In genomic region chr11:94946812-94947211, GRCh38 we compare ENCODE assay signal across 25 cellular contexts. TPM values are rescaled to one million over a fixed set of nuclear protein-coding genes. Genes with fewer than 3 reads are reported as not detected.
A peak's percentile ranks its signal among the peaks of the same experiment; 100 is the strongest.
DNase-seq lines count a peak whose midpoint lies in the region; ATAC-seq, FAIRE-seq and TF ChIP-seq lines count a peak whose summit lies in the region.
"Had no signal": no experiment of that assay in that cellular context is flagged by ENCODE, and none has a peak within 500 bp of the region (broad histone marks: within the 10 kb centered on the region; RNA-seq: fewer than 3 reads in every experiment).

No MANE protein-coding gene starts in this region.

- H3K9me3 ChIP-seq in BLaER1 treated with 17β-estradiol and CSF1 and Interleukin-3, amounts not matched to agents 10 nM and 100 nM (replicated peaks in 1 of 11) = no peaks in the 10 kb centered on the region
- H3K9me3 ChIP-seq in GM12878 (replicated peaks; ENCODE audit: control insufficient read depth, insufficient read depth, low read length) = no peaks in the 10 kb centered on the region
- H3K9me3 ChIP-seq in ovary = no peaks in the 10 kb centered on the region
- H3K9me3 ChIP-seq: BE2C, Peyer's patch, SJSA1 had no signal

- DNase-seq in GM12878 (ENCODE audit: low read depth, low spot score) (no peak), cerebellar nuclear complex (lab: John Stamatoyannopoulos, UW) (no peak), ovary (no peak)
- no peak for DNase-seq in T-helper 2 cell treated with Interferon-gamma antibody and Interleukin-4, amounts not matched to agents 5 μg/mL and 100 μg/mL, for 36 hours (ENCODE audit: low spot score)
- DNase-seq: BE2C; Calu3; CD4-positive, alpha-beta memory T cell; GF-D8; GM23248; HCEC 1CT; MM.1S; NCI-H1092; NCI-H1436 treated with DMSO at 0.1 percent for 48 hours; NCI-H2029; NCI-H2171 treated with DMSO at 0.1 percent for 48 hours; NCI-H446; NCI-H69; Peyer's patch; T-helper 2 cell had no signal

- peak overlapping the region in 10 of 11 experiments; percentile 14 to 85 (median 64); a peak in 20 of 22 replicates for H3K4me2 ChIP-seq in BLaER1 treated with 17β-estradiol and CSF1 and Interleukin-3, amounts not matched to agents 10 nM and 100 nM
- H3K4me2 ChIP-seq in GM12878 (ENCODE audit: control insufficient read depth, insufficient read depth) = no peak overlapping the region

- TF ChIP-seq RAD21 in GM12878 (IDR thresholded peaks at IDR 0.05; ENCODE audit: insufficient read depth, low read depth, low read length) = no peak

- H3K9ac ChIP-seq in BLaER1 treated with 17β-estradiol and CSF1 and Interleukin-3, amounts not matched to agents 10 nM and 100 nM = peak overlapping the region in 1 of 11 experiments; percentile 24; a peak in 1 of 22 replicates
- H3K9ac ChIP-seq in GM12878 (ENCODE audit: control insufficient read depth, insufficient read depth, low read length) = no peak overlapping the region
- H3K9ac ChIP-seq: GM23248 had no signal

- 25% methylated on average over 4 of the region's 4 CpGs for WGBS in GM12878 (ENCODE audit: insufficient coverage, insufficient replicate concordance, low lambda C conversion rate, missing lambda C conversion rate)
- WGBS in ovary, 3 donors = 70 to 80% (median 74%) methylated on average over 4 of the region's 4 CpGs

- no peaks in the 10 kb centered on the region for H3K9me3 Mint-ChIP-seq in T-helper 2 cell treated with Interferon-gamma antibody and Interleukin-4, amounts not matched to agents 5 μg/mL and 100 μg/mL, for 36 hours

- TF ChIP-seq CTCF in GM12878 (IDR thresholded peaks at IDR 0.05 in 2 of 3, conservative IDR thresholded peaks at IDR 0.05 in 1 of 3; ENCODE audit: control insufficient read depth in 2 of 3, extremely low read depth in 1 of 3, insufficient read depth in 1 of 3, low read depth in 3 of 3, low read length in 3 of 3) = no peak
- TF ChIP-seq CTCF in ovary (IDR thresholded peaks at IDR 0.05) = no peak

- RAD21 ChIA-PET in GM12878 (lab: Charles Lee; ENCODE audit: unreplicated experiment) = no interaction called here

- peaks cover 28 to 37% (median 31%) of the 10 kb centered on the region in 10 experiments for H3K4me1 ChIP-seq in BLaER1 treated with 17β-estradiol and CSF1 and Interleukin-3, amounts not matched to agents 10 nM and 100 nM
- H3K4me1 ChIP-seq in GM12878 (ENCODE audit: control insufficient read depth, insufficient read depth, low read length) (no peaks in the 10 kb centered on the region), ovary (ENCODE audit: insufficient read depth) (no peaks in the 10 kb centered on the region)
- H3K4me1 ChIP-seq: BE2C, Peyer's patch, SJSA1 had no signal

- no TSS peak for BruUV-seq in GM12878 (replicated peaks; lab: Mats Ljungman, UMichigan)

- no peaks in the 10 kb centered on the region for H4K20me1 ChIP-seq in BLaER1 treated with 17β-estradiol and CSF1 and Interleukin-3, amounts not matched to agents 10 nM and 100 nM
- no peaks in the 10 kb centered on the region for H4K20me1 ChIP-seq in GM12878 (ENCODE audit: control insufficient read depth, insufficient read depth)

- POLR2A ChIA-PET in GM12878 (lab: Charles Lee) = no interaction called here

- no peaks in the 10 kb centered on the region for H3K36me3 Mint-ChIP-seq in T-helper 2 cell treated with Interferon-gamma antibody and Interleukin-4, amounts not matched to agents 5 μg/mL and 100 μg/mL, for 36 hours (ENCODE audit: low read depth)

- CTCF ChIA-PET in GM12878 (lab: Yijun Ruan, JAX) = no interaction called here

- no peaks in the 10 kb centered on the region for H3K36me3 ChIP-seq in BLaER1 treated with 17β-estradiol and CSF1 and Interleukin-3, amounts not matched to agents 10 nM and 100 nM
- H3K36me3 ChIP-seq in GM12878 (ENCODE audit: control insufficient read depth in 2 of 2, insufficient read depth in 2 of 2, low read length in 1 of 2) (no peaks in the 10 kb centered on the region), ovary (no peaks in the 10 kb centered on the region)
- H3K36me3 ChIP-seq: BE2C, Peyer's patch, SJSA1 had no signal

- intact Hi-C loops in GM12878 (cut with micrococcal nuclease; ENCODE audit: unreplicated experiment) (no loop called here), ovary (cut with DNase I) (no loop called here)

- TF ChIP-seq EP300 in GM12878 (IDR thresholded peaks at IDR 0.05; ENCODE audit: borderline replicate concordance in 1 of 2, control insufficient read depth in 1 of 2, low read depth in 2 of 2, low read length in 2 of 2) (no peak), ovary (IDR thresholded peaks at IDR 0.05) (no peak)

- H3K79me2 ChIP-seq in GM12878 (ENCODE audit: control insufficient read depth, insufficient read depth, low read length) = no peaks in the 10 kb centered on the region

- ATAC-seq in GM18907 (IDR thresholded peaks at IDR 0.05; ENCODE audit: unreplicated experiment) = peak; percentile 91
- peak; percentile 52 for ATAC-seq in HG02678 (IDR thresholded peaks at IDR 0.05; ENCODE audit: unreplicated experiment)
- peak; percentile 73 for ATAC-seq in GM12878
- no peak for ATAC-seq in HG02870 (IDR thresholded peaks at IDR 0.05; ENCODE audit: unreplicated experiment)

- no peaks in the 10 kb centered on the region for H3K27me3 ChIP-seq in BLaER1 treated with 17β-estradiol and CSF1 and Interleukin-3, amounts not matched to agents 10 nM and 100 nM
- no peaks in the 10 kb centered on the region for H3K27me3 ChIP-seq in GM12878 (replicated peaks in 1 of 2; ENCODE audit: control insufficient read depth in 2 of 2, insufficient read depth in 2 of 2, low read length in 1 of 2)
- H3K27me3 ChIP-seq in ovary = no peaks in the 10 kb centered on the region
- H3K27me3 ChIP-seq: BE2C, Peyer's patch, SJSA1 had no signal

- H3K27ac ChIP-seq in BLaER1 treated with 17β-estradiol and CSF1 and Interleukin-3, amounts not matched to agents 10 nM and 100 nM = no peak overlapping the region; a peak in 1 of 22 replicates
- H3K27ac ChIP-seq in GM12878 (ENCODE audit: control insufficient read depth, insufficient read depth) = no peak overlapping the region
- no peak overlapping the region for H3K27ac ChIP-seq in ovary
- H3K27ac ChIP-seq: GM23248, Peyer's patch, SJSA1 had no signal

- no peaks in the 10 kb centered on the region for H3K4me1 Mint-ChIP-seq in T-helper 2 cell treated with Interferon-gamma antibody and Interleukin-4, amounts not matched to agents 5 μg/mL and 100 μg/mL, for 36 hours (ENCODE audit: low read depth)
- H3K4me1 Mint-ChIP-seq: CD4-positive, alpha-beta memory T cell had no signal

- in situ Hi-C loops in GM12878 (cut with MboI) = no loop called here

- no peak for FAIRE-seq in GM12878 (lab: Jason Lieb, UNC)
- FAIRE-seq: GM18507 had no signal

- H3K27me3 Mint-ChIP-seq in T-helper 2 cell treated with Interferon-gamma antibody and Interleukin-4, amounts not matched to agents 5 μg/mL and 100 μg/mL, for 36 hours (ENCODE audit: low read depth) = peaks cover 4% of the 10 kb centered on the region

- TF ChIP-seq POLR2A in GM12878 (IDR thresholded peaks at IDR 0.05; ENCODE audit: low read depth, low read length) (no peak), ovary (IDR thresholded peaks at IDR 0.05) (no peak)

- no peak overlapping the region for H2AFZ ChIP-seq in GM12878 (ENCODE audit: control insufficient read depth, low read depth, low read length)
- H2AFZ ChIP-seq: GM23248 had no signal

- SMC1A ChIA-PET in GM12878 (lab: Charles Lee; ENCODE audit: uncharacterized antibody, unreplicated experiment) = interaction anchor here (0.6 kb wide), 1 partner anchor 35 kb away, joined by 3 read pairs; no protein-coding TSS in a partner anchor

- no peak overlapping the region for H3K27ac Mint-ChIP-seq in T-helper 2 cell treated with Interferon-gamma antibody and Interleukin-4, amounts not matched to agents 5 μg/mL and 100 μg/mL, for 36 hours
- H3K27ac Mint-ChIP-seq: CD4-positive, alpha-beta memory T cell had no signal

- no peak overlapping the region for H3K4me3 ChIP-seq in BLaER1 treated with 17β-estradiol and CSF1 and Interleukin-3, amounts not matched to agents 10 nM and 100 nM
- H3K4me3 ChIP-seq in GM12878 (no peak overlapping the region), ovary (no peak overlapping the region)
- H3K4me3 ChIP-seq: GM23248, Peyer's patch, SJSA1 had no signal

- H3K4me3 Mint-ChIP-seq in T-helper 2 cell treated with Interferon-gamma antibody and Interleukin-4, amounts not matched to agents 5 μg/mL and 100 μg/mL, for 36 hours = no peak overlapping the region
- H3K4me3 Mint-ChIP-seq: CD4-positive, alpha-beta memory T cell had no signal

RNA-seq across cellular contexts. Expression of gene CWC15, which starts 26.5 kb away (rescaled TPM):
- 48.7 and 50.7 TPM in 2 replicates for total RNA-seq in GM12878 (2013; cell fraction: nucleolus; rRNA removed)
- total RNA-seq in GM12878 (2014; rRNA removed) (45.9 and 51.8 TPM in 2 replicates), GM12878 (2014; rRNA removed; fragmentation: Illumina TruSeq; extraction: Trizol) (71.7 and 75.9 TPM in 2 replicates), GM12878 (2021) (54.2 and 58.1 TPM in 2 replicates), ovary (10 to 100 TPM; 35.8 to 65.8 (median 56.0) TPM)
- polyA plus RNA-seq in GM12878 (2011; ENCODE audit: low read depth) = 38.5 TPM
- polyA plus RNA-seq in GM12878 (2011; rRNA removed) (68.4 and 108 TPM in 2 replicates), GM12878 (2014; fragmentation: Illumina TruSeq; extraction: Trizol) (78.5 and 107 TPM in 2 replicates), GM12878 (2014; fragmentation: Nextera tagmentation; extraction: Ambion mirVana) (100 to 1,000 TPM; 122 to 142 TPM), GM12878 (2014; rRNA removed) (35.8 and 43.3 TPM in 2 replicates), GM12878 (2016; fragmentation: Nextera tagmentation; extraction: Ambion mirVana) (10 to 100 TPM; 80.9 to 94.0 TPM), ovary (10 to 100 TPM; 50.8 to 64.9 TPM)
- polyA plus RNA-seq in GM12878 (2011; cell fraction: cytosol; rRNA removed) = 19.3 and 21.4 TPM in 2 replicates
- 46.2 and 62.4 TPM in 2 replicates for polyA plus RNA-seq in GM12878 (2011; cell fraction: nucleus; rRNA removed)
- polyA plus RNA-seq in GM12878 (2012) = 59.5 and 64.7 TPM in 2 replicates
- 15.9 and 22.0 TPM in 2 replicates for polyA minus RNA-seq in GM12878 (2011; rRNA and poly(A)+ RNA removed)
- polyA minus RNA-seq in GM12878 (2011; cell fraction: cytosol; rRNA and poly(A)+ RNA removed) = 11.1 and 12.8 TPM in 2 replicates
- 33.0 and 47.7 TPM in 2 replicates for polyA minus RNA-seq in GM12878 (2011; cell fraction: nucleus; rRNA and poly(A)+ RNA removed)

RNA-seq across cellular contexts. Expression of gene KDM4D, which starts 26.7 kb away (rescaled TPM):
- total RNA-seq in GM12878 (2013; cell fraction: nucleolus; rRNA removed) = 2.3 and 2.7 TPM in 2 replicates
- 2.1 and 2.3 TPM in 2 replicates for total RNA-seq in GM12878 (2014; rRNA removed)
- 1.2 TPM in 2 replicates for total RNA-seq in GM12878 (2014; rRNA removed; fragmentation: Illumina TruSeq; extraction: Trizol)
- total RNA-seq in GM12878 (2021) = 1.4 and 1.5 TPM in 2 replicates
- polyA plus RNA-seq in GM12878 (2011; ENCODE audit: low read depth) = 0.73 TPM
- 1.0 and 1.2 TPM in 2 replicates for polyA plus RNA-seq in GM12878 (2011; rRNA removed)
- 2.3 and 2.4 TPM in 2 replicates for polyA plus RNA-seq in GM12878 (2011; cell fraction: cytosol; rRNA removed)
- 1.8 and 1.9 TPM in 2 replicates for polyA plus RNA-seq in GM12878 (2011; cell fraction: nucleus; rRNA removed)
- 0.88 and 1.2 TPM in 2 replicates for polyA plus RNA-seq in GM12878 (2012)
- polyA plus RNA-seq in GM12878 (2014; fragmentation: Illumina TruSeq; extraction: Trizol) = 0.78 and 1.2 TPM in 2 replicates
- polyA plus RNA-seq in GM12878 (2014; fragmentation: Nextera tagmentation; extraction: Ambion mirVana) = under 1 TPM; 0.63 to 0.69 TPM
- polyA plus RNA-seq in GM12878 (2014; rRNA removed) = 0.96 and 1.5 TPM in 2 replicates
- 1 to 10 TPM; 1.3 to 2.6 TPM for polyA plus RNA-seq in GM12878 (2016; fragmentation: Nextera tagmentation; extraction: Ambion mirVana)
- polyA minus RNA-seq in GM12878 (2011; rRNA and poly(A)+ RNA removed) = 3.1 and 3.5 TPM in 2 replicates
- 1.1 and 2.4 TPM in 2 replicates for polyA minus RNA-seq in GM12878 (2011; cell fraction: cytosol; rRNA and poly(A)+ RNA removed)
- polyA minus RNA-seq in GM12878 (2011; cell fraction: nucleus; rRNA and poly(A)+ RNA removed) = 1.7 and 2.2 TPM in 2 replicates
- total RNA-seq in ovary = 1 to 10 TPM in 4 of 7 donors, under 1 TPM in 3; 0.24 to 1.9 (median 1.0) TPM
- under 1 TPM; 0.68 to 0.92 TPM for polyA plus RNA-seq in ovary
